ENCODE assay signal across 1 cellular context in the genomic region with DNA sequence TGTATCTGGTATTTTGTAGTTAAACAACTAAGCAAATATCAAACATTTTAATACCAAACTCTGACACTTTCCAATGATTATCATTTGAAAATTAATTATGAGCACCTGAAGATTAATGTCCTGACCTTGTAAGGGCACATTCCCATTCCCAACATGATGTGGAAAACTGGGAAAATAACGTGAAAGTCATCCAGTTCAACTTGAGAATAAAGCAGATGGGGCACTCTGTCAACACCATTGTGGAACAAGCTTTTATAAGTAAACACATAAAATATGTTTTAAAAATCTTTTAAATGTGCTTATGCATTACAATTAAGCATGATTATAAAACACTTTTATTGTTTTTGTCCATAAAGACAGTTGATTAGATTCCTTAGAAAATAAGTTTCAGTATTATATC.
TF ChIP-seq lines count a peak whose summit lies in the region.

No MANE protein-coding gene starts in this region.

TF ChIP-seq in GM23338, 12 proteins besides CTCF, POLR2A, EP300 and RAD21 (continued from another document):
- TF ChIP-seq, protein P1, sequence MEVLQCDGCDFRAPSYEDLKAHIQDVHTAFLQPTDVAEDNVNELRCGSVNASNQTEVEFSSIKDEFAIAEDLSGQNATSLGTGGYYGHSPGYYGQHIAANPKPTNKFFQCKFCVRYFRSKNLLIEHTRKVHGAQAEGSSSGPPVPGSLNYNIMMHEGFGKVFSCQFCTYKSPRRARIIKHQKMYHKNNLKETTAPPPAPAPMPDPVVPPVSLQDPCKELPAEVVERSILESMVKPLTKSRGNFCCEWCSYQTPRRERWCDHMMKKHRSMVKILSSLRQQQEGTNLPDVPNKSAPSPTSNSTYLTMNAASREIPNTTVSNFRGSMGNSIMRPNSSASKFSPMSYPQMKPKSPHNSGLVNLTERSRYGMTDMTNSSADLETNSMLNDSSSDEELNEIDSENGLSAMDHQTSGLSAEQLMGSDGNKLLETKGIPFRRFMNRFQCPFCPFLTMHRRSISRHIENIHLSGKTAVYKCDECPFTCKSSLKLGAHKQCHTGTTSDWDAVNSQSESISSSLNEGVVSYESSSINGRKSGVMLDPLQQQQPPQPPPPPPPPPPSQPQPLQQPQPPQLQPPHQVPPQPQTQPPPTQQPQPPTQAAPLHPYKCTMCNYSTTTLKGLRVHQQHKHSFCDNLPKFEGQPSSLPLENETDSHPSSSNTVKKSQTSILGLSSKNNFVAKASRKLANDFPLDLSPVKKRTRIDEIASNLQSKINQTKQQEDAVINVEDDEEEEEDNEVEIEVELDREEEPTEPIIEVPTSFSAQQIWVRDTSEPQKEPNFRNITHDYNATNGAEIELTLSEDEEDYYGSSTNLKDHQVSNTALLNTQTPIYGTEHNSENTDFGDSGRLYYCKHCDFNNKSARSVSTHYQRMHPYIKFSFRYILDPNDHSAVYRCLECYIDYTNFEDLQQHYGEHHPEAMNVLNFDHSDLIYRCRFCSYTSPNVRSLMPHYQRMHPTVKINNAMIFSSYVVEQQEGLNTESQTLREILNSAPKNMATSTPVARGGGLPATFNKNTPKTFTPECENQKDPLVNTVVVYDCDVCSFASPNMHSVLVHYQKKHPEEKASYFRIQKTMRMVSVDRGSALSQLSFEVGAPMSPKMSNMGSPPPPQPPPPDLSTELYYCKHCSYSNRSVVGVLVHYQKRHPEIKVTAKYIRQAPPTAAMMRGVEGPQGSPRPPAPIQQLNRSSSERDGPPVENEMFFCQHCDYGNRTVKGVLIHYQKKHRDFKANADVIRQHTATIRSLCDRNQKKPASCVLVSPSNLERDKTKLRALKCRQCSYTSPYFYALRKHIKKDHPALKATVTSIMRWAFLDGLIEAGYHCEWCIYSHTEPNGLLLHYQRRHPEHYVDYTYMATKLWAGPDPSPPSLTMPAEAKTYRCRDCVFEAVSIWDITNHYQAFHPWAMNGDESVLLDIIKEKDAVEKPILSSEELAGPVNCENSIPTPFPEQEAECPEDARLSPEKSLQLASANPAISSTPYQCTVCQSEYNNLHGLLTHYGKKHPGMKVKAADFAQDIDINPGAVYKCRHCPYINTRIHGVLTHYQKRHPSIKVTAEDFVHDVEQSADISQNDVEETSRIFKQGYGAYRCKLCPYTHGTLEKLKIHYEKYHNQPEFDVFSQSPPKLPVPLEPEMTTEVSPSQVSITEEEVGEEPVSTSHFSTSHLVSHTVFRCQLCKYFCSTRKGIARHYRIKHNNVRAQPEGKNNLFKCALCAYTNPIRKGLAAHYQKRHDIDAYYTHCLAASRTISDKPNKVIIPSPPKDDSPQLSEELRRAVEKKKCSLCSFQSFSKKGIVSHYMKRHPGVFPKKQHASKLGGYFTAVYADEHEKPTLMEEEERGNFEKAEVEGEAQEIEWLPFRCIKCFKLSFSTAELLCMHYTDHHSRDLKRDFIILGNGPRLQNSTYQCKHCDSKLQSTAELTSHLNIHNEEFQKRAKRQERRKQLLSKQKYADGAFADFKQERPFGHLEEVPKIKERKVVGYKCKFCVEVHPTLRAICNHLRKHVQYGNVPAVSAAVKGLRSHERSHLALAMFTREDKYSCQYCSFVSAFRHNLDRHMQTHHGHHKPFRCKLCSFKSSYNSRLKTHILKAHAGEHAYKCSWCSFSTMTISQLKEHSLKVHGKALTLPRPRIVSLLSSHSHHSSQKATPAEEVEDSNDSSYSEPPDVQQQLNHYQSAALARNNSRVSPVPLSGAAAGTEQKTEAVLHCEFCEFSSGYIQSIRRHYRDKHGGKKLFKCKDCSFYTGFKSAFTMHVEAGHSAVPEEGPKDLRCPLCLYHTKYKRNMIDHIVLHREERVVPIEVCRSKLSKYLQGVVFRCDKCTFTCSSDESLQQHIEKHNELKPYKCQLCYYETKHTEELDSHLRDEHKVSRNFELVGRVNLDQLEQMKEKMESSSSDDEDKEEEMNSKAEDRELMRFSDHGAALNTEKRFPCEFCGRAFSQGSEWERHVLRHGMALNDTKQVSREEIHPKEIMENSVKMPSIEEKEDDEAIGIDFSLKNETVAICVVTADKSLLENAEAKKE (CRISPR knock-in tag; IDR thresholded peaks at IDR 0.05) = no peak
- TF ChIP-seq CREB1 (CRISPR knock-in tag; IDR thresholded peaks at IDR 0.05; ENCODE audit: low read depth) = no peak
- no peak for TF ChIP-seq POLR2AphosphoS5 (IDR thresholded peaks at IDR 0.05; ENCODE audit: low read depth)
- no peak for TF ChIP-seq STAT1 (IDR thresholded peaks at IDR 0.05; ENCODE audit: unreplicated experiment)
- no peak for TF ChIP-seq JUNB (IDR thresholded peaks at IDR 0.05; ENCODE audit: unreplicated experiment)
- no peak for TF ChIP-seq EZH2phosphoT487 (IDR thresholded peaks at IDR 0.05; ENCODE audit: unreplicated experiment)
- no peak for TF ChIP-seq ETS1 (IDR thresholded peaks at IDR 0.05)
- no peak for TF ChIP-seq EZH2 (IDR thresholded peaks at IDR 0.05; ENCODE audit: low read depth, unreplicated experiment)
TF ChIP-seq in GM23338: peak in this region for 0.
